Comparison of ENCODE assay signal across 32 cellular contexts in genomic region chr21:35606136-35606535, GRCh38.
"Had no signal": no experiment of that assay in that cellular context is flagged by ENCODE, and none has a peak within 500 bp of the region (broad histone marks: within the 10 kb centered on the region; RNA-seq: fewer than 3 reads in every experiment).

No MANE protein-coding gene starts in this region.

- H3K4me3 ChIP-seq: Peyer's patch had no signal

- H3K36me3 ChIP-seq: brain microvascular endothelial cell, Peyer's patch had no signal

- H3K27ac ChIP-seq: brain microvascular endothelial cell, Peyer's patch, VCaP had no signal

- H3K4me1 ChIP-seq: Peyer's patch had no signal

- DNase-seq: activated B cell treated with CpG ODN at 0.5 μM for 24 hours; activated CD4-positive, alpha-beta memory T cell treated with anti-CD3 and anti-CD28 coated beads for 36 hours; activated CD4-positive, alpha-beta T cell treated with anti-CD3 and anti-CD28 coated beads for 4 hours; activated CD4-positive, alpha-beta T cell treated with anti-CD3 and anti-CD28 coated beads, Interleukin-2, amount 50 U/mL, for 1 hour; activated CD4-positive, CD25-positive, alpha-beta regulatory T cell treated with anti-CD3 and anti-CD28 coated beads, Interleukin-2, amount 50 U/mL, for 72 hours; activated CD8-positive, alpha-beta memory T cell treated with anti-CD3 and anti-CD28 coated beads, Interleukin-2, amount 50 U/mL, for 4 hours; activated effector memory CD4-positive, alpha-beta T cell treated with Interleukin-2 at 50 U/mL for 16 hours; activated naive CD4-positive, alpha-beta T cell treated with anti-CD3 and anti-CD28 coated beads, Interleukin-2, amount 10 ng/mL, durations not matched to agents 7 days and 5 days; activated naive CD8-positive, alpha-beta T cell treated with anti-CD3 and anti-CD28 coated beads, Interleukin-2, amount 50 U/mL, for 24 hours; activated T-cell treated with anti-CD3 and anti-CD28 coated beads for 4 hours; activated T-cell treated with anti-CD3 and anti-CD28 coated beads, Interleukin-2, amount 50 U/mL, for 48 hours; amniotic stem cell; aorta; brain microvascular endothelial cell; Karpas-422; KBM-7; NCI-H1048; NCI-H1105 treated with DMSO at 0.1 percent for 48 hours; NCI-H1436; NCI-H1694; NCI-H1930; NCI-H2081 treated with DMSO at 0.1 percent for 48 hours; NCI-H345; NCI-H524 treated with DMSO at 0.1 percent for 48 hours; Peyer's patch; RPMI8226; SIG-M5; SW 1271; T-helper 1 cell; T-helper 2 cell; T-helper 9 cell had no signal

- H3K9me3 ChIP-seq: Peyer's patch had no signal

- H3K27me3 ChIP-seq: brain microvascular endothelial cell, Peyer's patch had no signal
